36 cellular contexts compared by ENCODE assay signal in genomic region chr10:133544506-133544905, GRCh38. TPM values are rescaled to one million over a fixed set of nuclear protein-coding genes. Genes with fewer than 3 reads are reported as not detected.
"Had no signal": no experiment of that assay in that cellular context is flagged by ENCODE, and none has a peak within 500 bp of the region (broad histone marks: within the 10 kb centered on the region; RNA-seq: fewer than 3 reads in every experiment).

No MANE protein-coding gene starts in this region.

- H3K4me1 Mint-ChIP-seq: activated B cell treated with CpG ODN at 0.5 μM for 24 hours; activated naive CD8-positive, alpha-beta T cell treated with anti-CD3 and anti-CD28 coated beads for 36 hours; brain; mesothelial cell of epicardium; naive B cell; nephron progenitor cell; stimulated activated naive B cell treated with anti-CD40 and anti-IgM and Interleukin-4, amounts not matched to agents 10 μg/mL and 1 μg/mL and 100 μg/mL, for 72 hours had no signal

- H3K36me3 Mint-ChIP-seq: brain had no signal

- ATAC-seq: activated CD4-positive, alpha-beta T cell treated with anti-CD3 and anti-CD28 coated beads for 36 hours; activated T-cell treated with anti-CD3 and anti-CD28 coated beads, Interleukin-2, amount 50 U/mL, for 72 hours; heart left ventricle; left colon; stimulated activated naive B cell treated with anti-CD40 and anti-IgM and Interleukin-4, amounts not matched to agents 10 μg/mL and 1 μg/mL and 100 μg/mL, for 72 hours; upper lobe of right lung had no signal

- H3K27ac Mint-ChIP-seq: activated B cell treated with CpG ODN at 0.5 μM for 24 hours; activated CD4-positive, alpha-beta T cell treated with anti-CD3 and anti-CD28 coated beads for 36 hours; activated naive CD8-positive, alpha-beta T cell treated with anti-CD3 and anti-CD28 coated beads for 36 hours; activated T-cell treated with anti-CD3 and anti-CD28 coated beads, Interleukin-2, amount 50 U/mL, for 72 hours; brain; immature natural killer cell; mesothelial cell of epicardium; naive B cell; nephron progenitor cell; stimulated activated naive B cell treated with anti-CD40 and anti-IgM and Interleukin-4, amounts not matched to agents 10 μg/mL and 1 μg/mL and 100 μg/mL, for 72 hours had no signal

- DNase-seq: activated B cell treated with CpG ODN at 0.5 μM for 24 hours; activated CD4-positive, alpha-beta T cell treated with anti-CD3 and anti-CD28 coated beads for 36 hours; activated effector memory CD4-positive, alpha-beta T cell treated with Interleukin-2 at 50 U/mL for 16 hours; activated naive CD4-positive, alpha-beta T cell treated with Interleukin-2 at 50 U/mL for 16 hours; activated naive CD8-positive, alpha-beta T cell treated with anti-CD3 and anti-CD28 coated beads for 36 hours; activated T-cell treated with anti-CD3 and anti-CD28 coated beads for 4 hours; activated T-cell treated with anti-CD3 and anti-CD28 coated beads, Interleukin-2, amount 50 U/mL, for 72 hours; adrenal gland; cerebellar nuclear complex; colonic mucosa; dorsolateral prefrontal cortex; effector memory CD4-positive, alpha-beta T cell; foreskin fibroblast; heart left ventricle; hypothalamus; immature natural killer cell; kidney; left colon; naive B cell; nephron progenitor cell; sigmoid colon; small intestine; stimulated activated CD4-positive, alpha-beta T cell treated with anti-CD3 and anti-CD28 coated beads, Interleukin-1b, Interleukin-23, amount 100 ng/mL, for 48 hours; stimulated activated CD4-positive, alpha-beta T cell treated with anti-CD3 and anti-CD28 coated beads, Interleukin-4, amount 100 ng/mL, for 4 hours; stimulated activated CD8-positive, alpha-beta memory T cell treated with anti-CD3 and anti-CD28 coated beads, Interleukin-4, amount 100 ng/mL, for 48 hours; stimulated activated naive B cell treated with anti-CD40 and anti-IgM and Interleukin-4, amounts not matched to agents 10 μg/mL and 1 μg/mL and 100 μg/mL, for 72 hours; T-helper 1 cell; T-helper 9 cell; tibial artery; upper lobe of right lung had no signal

- H3K4me3 Mint-ChIP-seq: activated B cell treated with CpG ODN at 0.5 μM for 24 hours; activated CD4-positive, alpha-beta T cell treated with anti-CD3 and anti-CD28 coated beads for 36 hours; activated naive CD8-positive, alpha-beta T cell treated with anti-CD3 and anti-CD28 coated beads for 36 hours; activated T-cell treated with anti-CD3 and anti-CD28 coated beads, Interleukin-2, amount 50 U/mL, for 72 hours; brain; immature natural killer cell; mesothelial cell of epicardium; naive B cell; nephron progenitor cell; stimulated activated naive B cell treated with anti-CD40 and anti-IgM and Interleukin-4, amounts not matched to agents 10 μg/mL and 1 μg/mL and 100 μg/mL, for 72 hours had no signal

- H3K27me3 Mint-ChIP-seq: brain had no signal

RNA-seq across cellular contexts. Expression of gene CYP2E1, which starts 17.3 kb away (rescaled TPM):
- total RNA-seq: activated naive CD8-positive, alpha-beta T cell treated with anti-CD3 and anti-CD28 coated beads for 36 hours; endothelial cell of umbilical vein had no signal

RNA-seq across cellular contexts. Expression of gene SYCE1, which starts 20.9 kb away (rescaled TPM):
- total RNA-seq: activated B cell treated with CpG ODN at 0.5 μM for 24 hours, ascending aorta, cardiac muscle cell, colonic mucosa, endothelial cell of umbilical vein, left colon, mesothelial cell of epicardium, osteocyte had no signal
